ENCODE assay signal across 1 cellular context in genomic region chr5:59655693-59656309, GRCh38.
TF ChIP-seq lines count a peak whose summit lies in the region.

No MANE protein-coding gene starts in this region.

TF ChIP-seq in GM23338, 12 proteins besides CTCF, POLR2A, EP300 and RAD21 (continued from another document):
- TF ChIP-seq REST (IDR thresholded peaks at IDR 0.05; ENCODE audit: unreplicated experiment) (no peak), JUNB (IDR thresholded peaks at IDR 0.05; ENCODE audit: unreplicated experiment) (no peak), NANOG (IDR thresholded peaks at IDR 0.05; ENCODE audit: borderline replicate concordance) (no peak), EZH2 (IDR thresholded peaks at IDR 0.05; ENCODE audit: low read depth, unreplicated experiment) (no peak), CREB1 (CRISPR knock-in tag; IDR thresholded peaks at IDR 0.05; ENCODE audit: low read depth) (no peak), EZH2phosphoT487 (IDR thresholded peaks at IDR 0.05; ENCODE audit: unreplicated experiment) (no peak), ZNF114 (CRISPR knock-in tag; IDR thresholded peaks at IDR 0.05) (no peak), ZNF331 (CRISPR knock-in tag; IDR thresholded peaks at IDR 0.05; ENCODE audit: low read depth) (no peak), ETS1 (IDR thresholded peaks at IDR 0.05) (no peak), STAT1 (IDR thresholded peaks at IDR 0.05; ENCODE audit: unreplicated experiment) (no peak)
- TF ChIP-seq, protein P1, sequence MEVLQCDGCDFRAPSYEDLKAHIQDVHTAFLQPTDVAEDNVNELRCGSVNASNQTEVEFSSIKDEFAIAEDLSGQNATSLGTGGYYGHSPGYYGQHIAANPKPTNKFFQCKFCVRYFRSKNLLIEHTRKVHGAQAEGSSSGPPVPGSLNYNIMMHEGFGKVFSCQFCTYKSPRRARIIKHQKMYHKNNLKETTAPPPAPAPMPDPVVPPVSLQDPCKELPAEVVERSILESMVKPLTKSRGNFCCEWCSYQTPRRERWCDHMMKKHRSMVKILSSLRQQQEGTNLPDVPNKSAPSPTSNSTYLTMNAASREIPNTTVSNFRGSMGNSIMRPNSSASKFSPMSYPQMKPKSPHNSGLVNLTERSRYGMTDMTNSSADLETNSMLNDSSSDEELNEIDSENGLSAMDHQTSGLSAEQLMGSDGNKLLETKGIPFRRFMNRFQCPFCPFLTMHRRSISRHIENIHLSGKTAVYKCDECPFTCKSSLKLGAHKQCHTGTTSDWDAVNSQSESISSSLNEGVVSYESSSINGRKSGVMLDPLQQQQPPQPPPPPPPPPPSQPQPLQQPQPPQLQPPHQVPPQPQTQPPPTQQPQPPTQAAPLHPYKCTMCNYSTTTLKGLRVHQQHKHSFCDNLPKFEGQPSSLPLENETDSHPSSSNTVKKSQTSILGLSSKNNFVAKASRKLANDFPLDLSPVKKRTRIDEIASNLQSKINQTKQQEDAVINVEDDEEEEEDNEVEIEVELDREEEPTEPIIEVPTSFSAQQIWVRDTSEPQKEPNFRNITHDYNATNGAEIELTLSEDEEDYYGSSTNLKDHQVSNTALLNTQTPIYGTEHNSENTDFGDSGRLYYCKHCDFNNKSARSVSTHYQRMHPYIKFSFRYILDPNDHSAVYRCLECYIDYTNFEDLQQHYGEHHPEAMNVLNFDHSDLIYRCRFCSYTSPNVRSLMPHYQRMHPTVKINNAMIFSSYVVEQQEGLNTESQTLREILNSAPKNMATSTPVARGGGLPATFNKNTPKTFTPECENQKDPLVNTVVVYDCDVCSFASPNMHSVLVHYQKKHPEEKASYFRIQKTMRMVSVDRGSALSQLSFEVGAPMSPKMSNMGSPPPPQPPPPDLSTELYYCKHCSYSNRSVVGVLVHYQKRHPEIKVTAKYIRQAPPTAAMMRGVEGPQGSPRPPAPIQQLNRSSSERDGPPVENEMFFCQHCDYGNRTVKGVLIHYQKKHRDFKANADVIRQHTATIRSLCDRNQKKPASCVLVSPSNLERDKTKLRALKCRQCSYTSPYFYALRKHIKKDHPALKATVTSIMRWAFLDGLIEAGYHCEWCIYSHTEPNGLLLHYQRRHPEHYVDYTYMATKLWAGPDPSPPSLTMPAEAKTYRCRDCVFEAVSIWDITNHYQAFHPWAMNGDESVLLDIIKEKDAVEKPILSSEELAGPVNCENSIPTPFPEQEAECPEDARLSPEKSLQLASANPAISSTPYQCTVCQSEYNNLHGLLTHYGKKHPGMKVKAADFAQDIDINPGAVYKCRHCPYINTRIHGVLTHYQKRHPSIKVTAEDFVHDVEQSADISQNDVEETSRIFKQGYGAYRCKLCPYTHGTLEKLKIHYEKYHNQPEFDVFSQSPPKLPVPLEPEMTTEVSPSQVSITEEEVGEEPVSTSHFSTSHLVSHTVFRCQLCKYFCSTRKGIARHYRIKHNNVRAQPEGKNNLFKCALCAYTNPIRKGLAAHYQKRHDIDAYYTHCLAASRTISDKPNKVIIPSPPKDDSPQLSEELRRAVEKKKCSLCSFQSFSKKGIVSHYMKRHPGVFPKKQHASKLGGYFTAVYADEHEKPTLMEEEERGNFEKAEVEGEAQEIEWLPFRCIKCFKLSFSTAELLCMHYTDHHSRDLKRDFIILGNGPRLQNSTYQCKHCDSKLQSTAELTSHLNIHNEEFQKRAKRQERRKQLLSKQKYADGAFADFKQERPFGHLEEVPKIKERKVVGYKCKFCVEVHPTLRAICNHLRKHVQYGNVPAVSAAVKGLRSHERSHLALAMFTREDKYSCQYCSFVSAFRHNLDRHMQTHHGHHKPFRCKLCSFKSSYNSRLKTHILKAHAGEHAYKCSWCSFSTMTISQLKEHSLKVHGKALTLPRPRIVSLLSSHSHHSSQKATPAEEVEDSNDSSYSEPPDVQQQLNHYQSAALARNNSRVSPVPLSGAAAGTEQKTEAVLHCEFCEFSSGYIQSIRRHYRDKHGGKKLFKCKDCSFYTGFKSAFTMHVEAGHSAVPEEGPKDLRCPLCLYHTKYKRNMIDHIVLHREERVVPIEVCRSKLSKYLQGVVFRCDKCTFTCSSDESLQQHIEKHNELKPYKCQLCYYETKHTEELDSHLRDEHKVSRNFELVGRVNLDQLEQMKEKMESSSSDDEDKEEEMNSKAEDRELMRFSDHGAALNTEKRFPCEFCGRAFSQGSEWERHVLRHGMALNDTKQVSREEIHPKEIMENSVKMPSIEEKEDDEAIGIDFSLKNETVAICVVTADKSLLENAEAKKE (CRISPR knock-in tag; IDR thresholded peaks at IDR 0.05): no peak
